8 cellular contexts compared by ENCODE assay signal in the genomic region with DNA sequence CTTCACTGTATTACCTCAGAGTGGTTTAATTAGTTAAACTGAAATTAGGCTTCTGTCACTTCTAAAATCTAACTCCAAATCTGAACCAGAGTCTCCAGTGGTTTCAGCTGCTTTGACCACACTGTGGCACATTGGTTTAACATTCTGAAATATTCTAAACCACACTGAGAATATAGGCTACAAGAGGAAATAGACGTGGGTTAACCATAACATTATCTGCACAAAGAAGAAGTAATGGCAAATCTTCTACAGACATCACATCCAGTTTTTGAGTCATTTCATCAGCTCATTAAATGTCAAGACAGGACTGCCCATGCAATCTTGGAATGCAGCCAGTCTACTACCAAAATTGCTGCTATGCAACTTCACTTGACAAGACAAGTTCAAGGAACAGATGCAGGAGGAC.
DNase-seq lines count a peak whose midpoint lies in the region; ATAC-seq lines count a peak whose summit lies in the region.

No MANE protein-coding gene starts in this region.

- H3K27me3 Mint-ChIP-seq in activated T-cell treated with anti-CD3 and anti-CD28 coated beads, Interleukin-2, amount 50 U/mL, for 24 hours: peaks cover 39% of the 10 kb centered on the region

- H3K36me3 Mint-ChIP-seq in activated T-cell treated with anti-CD3 and anti-CD28 coated beads, Interleukin-2, amount 50 U/mL, for 24 hours (ENCODE audit: low read depth): no peaks in the 10 kb centered on the region

- peak; percentile 78 for ATAC-seq in HG02884 (IDR thresholded peaks at IDR 0.05; ENCODE audit: unreplicated experiment)

- no peak overlapping the region for H3K9ac ChIP-seq in SK-N-MC (ENCODE audit: insufficient read length)

- no peaks in the 10 kb centered on the region for H3K9me3 ChIP-seq in SK-N-MC (ENCODE audit: low read depth, low read length)

- DNase-seq in activated T-cell treated with anti-CD3 and anti-CD28 coated beads for 24 hours (ENCODE audit: low read depth) (peak; percentile 2), SK-N-MC (ENCODE audit: low read depth, low spot score) (no peak), kidney tubule cell (ENCODE audit: low spot score) (peak; percentile 53), NCI-H2227 treated with DMSO at 0.1 percent for 48 hours (lab: John Stamatoyannopoulos, UW) (no peak), SHP77 treated with DMSO at 0.1 percent for 48 hours (lab: John Stamatoyannopoulos, UW) (no peak), caudate nucleus (lab: John Stamatoyannopoulos, UW) (no peak)
- no peak for DNase-seq in activated T-cell treated with anti-CD3 and anti-CD28 coated beads, Interleukin-2, amount 50 U/mL, for 24 hours

- H3K27ac ChIP-seq in SK-N-MC (peak overlapping the region; percentile 71), caudate nucleus (ENCODE audit: low read depth, low read length) (no peak overlapping the region)

- no peak overlapping the region for H3K4me3 Mint-ChIP-seq in activated T-cell treated with anti-CD3 and anti-CD28 coated beads, Interleukin-2, amount 50 U/mL, for 24 hours

- no peaks in the 10 kb centered on the region for H3K36me3 ChIP-seq in SK-N-MC (ENCODE audit: insufficient read depth, low read length)

- peaks cover 16% of the 10 kb centered on the region for H3K4me1 Mint-ChIP-seq in activated T-cell treated with anti-CD3 and anti-CD28 coated beads, Interleukin-2, amount 50 U/mL, for 24 hours (ENCODE audit: low read depth)

- H3K4me3 ChIP-seq in SK-N-MC: no peak overlapping the region

- no peak overlapping the region for H3K27ac Mint-ChIP-seq in activated T-cell treated with anti-CD3 and anti-CD28 coated beads, Interleukin-2, amount 50 U/mL, for 24 hours

- no peaks in the 10 kb centered on the region for H3K9me3 Mint-ChIP-seq in activated T-cell treated with anti-CD3 and anti-CD28 coated beads, Interleukin-2, amount 50 U/mL, for 24 hours

Comparison
In these comparisons a context has a peak if more than half of its experiments do, and no peak if none do; other contexts are left out.
1. DNase-seq: peak in activated T-cell treated with anti-CD3 and anti-CD28 coated beads for 24 hours (single experiment) and kidney tubule cell (single experiment); none in activated T-cell treated with anti-CD3 and anti-CD28 coated beads, Interleukin-2, amount 50 U/mL, for 24 hours (single experiment), SK-N-MC (single experiment), NCI-H2227 treated with DMSO at 0.1 percent for 48 hours (single experiment), SHP77 treated with DMSO at 0.1 percent for 48 hours (single experiment) and caudate nucleus (0 of 61).